8 cellular contexts compared by ENCODE assay signal in genomic region chr2:62705859-62706720, GRCh38. TPM values are rescaled to one million over a fixed set of nuclear protein-coding genes. Genes with fewer than 3 reads are reported as not detected.
A peak's percentile ranks its signal among the peaks of the same experiment; 100 is the strongest.
DNase-seq lines count a peak whose midpoint lies in the region; ATAC-seq and TF ChIP-seq lines count a peak whose summit lies in the region.

No MANE protein-coding gene starts in this region.

- H3K27me3 Mint-ChIP-seq in activated T-helper 17 cell treated with anti-CD3 and anti-CD28 coated beads, Interleukin-2, amount 50 U/mL, for 72 hours, result no peaks in the 10 kb centered on the region
- H3K27me3 Mint-ChIP-seq in naive B cell (no peaks in the 10 kb centered on the region), type B pancreatic cell (no peaks in the 10 kb centered on the region)

- peaks cover 10% of the 10 kb centered on the region for H3K36me3 Mint-ChIP-seq in activated T-helper 17 cell treated with anti-CD3 and anti-CD28 coated beads, Interleukin-2, amount 50 U/mL, for 72 hours (ENCODE audit: low read depth)
- H3K36me3 Mint-ChIP-seq in naive B cell (peaks cover 0 to 9% of the 10 kb centered on the region in 2 donors), type B pancreatic cell (peaks cover 10% of the 10 kb centered on the region)

- peak overlapping the region; percentile 67 for H3K27ac Mint-ChIP-seq in activated T-helper 17 cell treated with anti-CD3 and anti-CD28 coated beads, Interleukin-2, amount 50 U/mL, for 72 hours
- H3K27ac Mint-ChIP-seq in naive B cell, result peak overlapping the region; percentile 40 to 95 (median 82)
- peak overlapping the region; percentile 84 for H3K27ac Mint-ChIP-seq in type B pancreatic cell

- peak overlapping the region; percentile 78 for H3K4me3 ChIP-seq in fibroblast of pulmonary artery (replicated peaks; ENCODE audit: low read depth, low read length)

- peaks cover 22% of the 10 kb centered on the region for H3K4me1 Mint-ChIP-seq in activated T-helper 17 cell treated with anti-CD3 and anti-CD28 coated beads, Interleukin-2, amount 50 U/mL, for 72 hours
- H3K4me1 Mint-ChIP-seq in naive B cell, result peaks cover 21 to 35% (median 30%) of the 10 kb centered on the region in 3 donors
- peaks cover 25% of the 10 kb centered on the region for H3K4me1 Mint-ChIP-seq in type B pancreatic cell (ENCODE audit: unreplicated experiment)

- DNase-seq in NCI-H82 (lab: John Stamatoyannopoulos, UW) (peak; percentile 81), NCI-H82 treated with DMSO at 0.1 percent for 48 hours (lab: John Stamatoyannopoulos, UW; ENCODE audit: unreplicated experiment) (no peak), NCI-H526 treated with DMSO at 0.1 percent for 48 hours (lab: John Stamatoyannopoulos, UW) (peak; percentile 71), fibroblast of pulmonary artery (ENCODE audit: low read depth) (peak; percentile 51), naive B cell (no peak), type B pancreatic cell (ENCODE audit: extremely low spot score, unreplicated experiment) (peak; percentile 75)

- peak overlapping the region; percentile 84 for H3K4me3 Mint-ChIP-seq in activated T-helper 17 cell treated with anti-CD3 and anti-CD28 coated beads, Interleukin-2, amount 50 U/mL, for 72 hours
- H3K4me3 Mint-ChIP-seq in naive B cell (peak overlapping the region; percentile 86 to 99 (median 96)), type B pancreatic cell (peak overlapping the region; percentile 91)

- peak; percentile 2 for ATAC-seq in HG02885 (IDR thresholded peaks at IDR 0.05; ENCODE audit: poor library complexity, unreplicated experiment)
- peak; percentile 4 for ATAC-seq in activated T-helper 17 cell treated with anti-CD3 and anti-CD28 coated beads, Interleukin-2, amount 50 U/mL, for 72 hours (replicated peaks)
- ATAC-seq in naive B cell (ENCODE audit: low read depth in 2 of 2), result peak; percentile 11 to 13

- no peaks in the 10 kb centered on the region for H3K9me3 Mint-ChIP-seq in activated T-helper 17 cell treated with anti-CD3 and anti-CD28 coated beads, Interleukin-2, amount 50 U/mL, for 72 hours
- no peaks in the 10 kb centered on the region for H3K9me3 Mint-ChIP-seq in naive B cell
- peaks cover 6% of the 10 kb centered on the region for H3K9me3 Mint-ChIP-seq in type B pancreatic cell

- peak; percentile 23 for TF ChIP-seq CTCF in fibroblast of pulmonary artery (IDR thresholded peaks at IDR 0.05; ENCODE audit: low read length, missing control alignments)
- TF ChIP-seq CTCF in type B pancreatic cell (conservative IDR thresholded peaks at IDR 0.05), result peak; percentile 70

RNA-seq across cellular contexts. Expression of gene EHBP1, which starts 0.6 kb away (rescaled TPM):
- total RNA-seq in activated T-helper 17 cell treated with anti-CD3 and anti-CD28 coated beads, Interleukin-2, amount 50 U/mL, for 72 hours, result 10 to 100 TPM; 21.5 to 22.0 TPM
- 10 to 100 TPM in 5 of 6 donors, 1 to 10 TPM in 1; 1.4 to 18.3 (median 16.2) TPM for polyA plus RNA-seq in naive B cell (ENCODE audit: low read depth in 6 of 6)
- 59.2 and 60.0 TPM in 2 replicates for total RNA-seq in type B pancreatic cell (ENCODE audit: low replicate concordance)

Comparison
In these comparisons a context has a peak if more than half of its experiments do, and no peak if none do; other contexts are left out.
1. DNase-seq: peak in NCI-H82 (single experiment), NCI-H526 treated with DMSO at 0.1 percent for 48 hours (single experiment), fibroblast of pulmonary artery (single experiment) and type B pancreatic cell (single experiment); none in NCI-H82 treated with DMSO at 0.1 percent for 48 hours (single experiment) and naive B cell (single experiment).
2. Peak in every context shown above with its lines, with median percentiles within 50 percentile points of each other: ATAC-seq, H3K27ac Mint-ChIP-seq and H3K4me3 Mint-ChIP-seq.